ENCODE assay signal across 21 cellular contexts in genomic region chr15:70292511-70292760, GRCh38.
A peak's percentile ranks its signal among the peaks of the same experiment; 100 is the strongest.
DNase-seq lines count a peak whose midpoint lies in the region; ATAC-seq, FAIRE-seq and TF ChIP-seq lines count a peak whose summit lies in the region.
"Had no signal": no experiment of that assay in that cellular context is flagged by ENCODE, and none has a peak within 500 bp of the region (broad histone marks: within the 10 kb centered on the region; RNA-seq: fewer than 3 reads in every experiment).

No MANE protein-coding gene starts in this region.

- peaks cover 40% of the 10 kb centered on the region for H3K4me1 ChIP-seq in Caco-2
- no peaks in the 10 kb centered on the region for H3K4me1 ChIP-seq in upper lobe of right lung
- H3K4me1 ChIP-seq: BLaER1 had no signal

- intact Hi-C loops in Caco-2 (cut with micrococcal nuclease; ENCODE audit: unreplicated experiment) = no loop called here
- intact Hi-C loops in upper lobe of right lung (cut with DNase I) = no loop called here

- no peaks in the 10 kb centered on the region for H3K27me3 Mint-ChIP-seq in Caco-2 (ENCODE audit: insufficient read depth, unreplicated experiment)
- H3K27me3 Mint-ChIP-seq: CD4-positive, alpha-beta T cell had no signal

- no peak for ATAC-seq in upper lobe of right lung
- ATAC-seq in HG02798 (IDR thresholded peaks at IDR 0.05; ENCODE audit: poor library complexity, unreplicated experiment) = no peak
- ATAC-seq in HG03139 (IDR thresholded peaks at IDR 0.05; ENCODE audit: unreplicated experiment) = no peak
- ATAC-seq: CD8-positive, alpha-beta T cell had no signal

- H3K4me3 Mint-ChIP-seq in Caco-2 (ENCODE audit: unreplicated experiment) = no peak overlapping the region
- H3K4me3 Mint-ChIP-seq: CD4-positive, alpha-beta T cell; CD8-positive, alpha-beta T cell had no signal

- POLR2A ChIA-PET in Caco-2 (lab: Charles Lee) = no interaction called here

- H3K9me3 ChIP-seq in Caco-2 (no peaks in the 10 kb centered on the region), upper lobe of right lung (no peaks in the 10 kb centered on the region)
- H3K9me3 ChIP-seq: BE2C, BLaER1 had no signal

- H3K27me3 ChIP-seq in Caco-2 (replicated peaks; ENCODE audit: control insufficient read depth, insufficient read depth, low read length) = no peaks in the 10 kb centered on the region
- H3K27me3 ChIP-seq in bronchial epithelial cell (ENCODE audit: control insufficient read depth, insufficient read depth, low read length) = peaks cover 19% of the 10 kb centered on the region
- no peaks in the 10 kb centered on the region for H3K27me3 ChIP-seq in upper lobe of right lung
- H3K27me3 ChIP-seq: BE2C, BLaER1 had no signal

- peak; percentile 58 for FAIRE-seq in bronchial epithelial cell (lab: Jason Lieb, UNC)
- FAIRE-seq: A204.1, G401.6, GM12891, GM19239 had no signal

- CTCF ChIA-PET in Caco-2 (lab: Charles Lee) = no interaction called here

- no peaks in the 10 kb centered on the region for H3K36me3 ChIP-seq in Caco-2 (ENCODE audit: control insufficient read depth, insufficient read depth, low read length)
- H3K36me3 ChIP-seq in bronchial epithelial cell (ENCODE audit: control insufficient read depth, insufficient read depth, low read length) = no peaks in the 10 kb centered on the region
- no peaks in the 10 kb centered on the region for H3K36me3 ChIP-seq in upper lobe of right lung
- H3K36me3 ChIP-seq: BE2C, BLaER1 had no signal

- H3K27ac ChIP-seq in C4-2B = peak overlapping the region; percentile 47
- H3K27ac ChIP-seq in upper lobe of right lung = no peak overlapping the region
- H3K27ac ChIP-seq: BLaER1 had no signal

- H3K27ac Mint-ChIP-seq in Caco-2 (ENCODE audit: unreplicated experiment) = peak overlapping the region; percentile 77
- H3K27ac Mint-ChIP-seq: CD4-positive, alpha-beta T cell; CD8-positive, alpha-beta T cell had no signal

- H3K4me3 ChIP-seq in Caco-2 (ENCODE audit: low read depth, low read length) = no peak overlapping the region
- H3K4me3 ChIP-seq in bronchial epithelial cell (ENCODE audit: low read depth, low read length) = no peak overlapping the region
- H3K4me3 ChIP-seq in upper lobe of right lung = no peak overlapping the region
- H3K4me3 ChIP-seq: BLaER1 had no signal

- no peak for TF ChIP-seq CTCF in C4-2B (conservative IDR thresholded peaks at IDR 0.05)
- TF ChIP-seq CTCF in Caco-2 (IDR thresholded peaks at IDR 0.05; ENCODE audit: insufficient read depth in 1 of 2, low read depth in 1 of 2, low read length in 1 of 2, severe bottlenecking in 1 of 2, unreplicated experiment in 1 of 2) = no peak
- TF ChIP-seq CTCF in bronchial epithelial cell (IDR thresholded peaks at IDR 0.05; ENCODE audit: insufficient read depth, low read length, severe bottlenecking) = no peak
- no peak for TF ChIP-seq CTCF in upper lobe of right lung (IDR thresholded peaks at IDR 0.05)

- H3K9me3 Mint-ChIP-seq in Caco-2 (ENCODE audit: unreplicated experiment) = no peaks in the 10 kb centered on the region
- H3K9me3 Mint-ChIP-seq: CD4-positive, alpha-beta T cell; CD8-positive, alpha-beta T cell had no signal

- no TSS peak for BruUV-seq in Caco-2 (replicated peaks; lab: Mats Ljungman, UMichigan)

- no peak for DNase-seq in Caco-2
- DNase-seq in bronchial epithelial cell (ENCODE audit: low read depth) = no peak
- DNase-seq in upper lobe of right lung = peak; percentile 51
- no peak for DNase-seq in NCI-H69 (lab: John Stamatoyannopoulos, UW)
- DNase-seq: 8988T; ACHN; C1 segment of cervical spinal cord; CD4-positive, alpha-beta T cell; CD8-positive, alpha-beta T cell; DMS 273 treated with DMSO at 0.1 percent for 48 hours; DMS79 treated with DMSO at 0.1 percent for 48 hours; GF-D8 had no signal

- peaks cover 11% of the 10 kb centered on the region for H3K36me3 Mint-ChIP-seq in Caco-2 (ENCODE audit: insufficient read depth, unreplicated experiment)
- H3K36me3 Mint-ChIP-seq: CD8-positive, alpha-beta T cell had no signal

- peaks cover 41% of the 10 kb centered on the region for H3K4me1 Mint-ChIP-seq in Caco-2 (ENCODE audit: low read depth, unreplicated experiment)
